Comparison of ENCODE assay signal across 18 cellular contexts in the genomic region with DNA sequence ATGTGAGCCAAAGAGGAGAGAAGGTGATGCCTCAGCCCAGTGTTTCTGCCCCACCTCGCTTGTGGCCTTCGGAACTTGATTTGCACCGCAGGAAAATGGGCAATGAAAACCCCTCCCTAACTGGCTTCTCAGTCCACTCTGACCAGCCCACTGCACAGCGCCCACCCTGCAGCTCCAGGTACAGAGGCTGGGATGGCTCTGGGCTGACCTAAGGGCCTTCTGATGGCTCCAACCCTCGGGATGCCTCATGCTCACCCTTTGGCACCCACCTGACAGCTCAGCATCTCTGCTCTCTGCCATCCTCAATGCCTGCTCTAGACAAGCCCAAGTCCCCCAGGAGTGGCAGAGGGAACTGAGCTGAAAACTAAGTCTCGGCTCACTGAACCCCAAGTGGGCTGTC. TPM values are rescaled to one million over a fixed set of nuclear protein-coding genes. Genes with fewer than 3 reads are reported as not detected.
"Had no signal": no experiment of that assay in that cellular context is flagged by ENCODE, and none has a peak within 500 bp of the region (broad histone marks: within the 10 kb centered on the region; RNA-seq: fewer than 3 reads in every experiment).

No MANE protein-coding gene starts in this region.

RNA-seq across cellular contexts. Expression of a gene that starts 36.2 kb away (rescaled TPM):
- total RNA-seq: glomerular endothelial cell; heart right ventricle; hepatocyte; kidney epithelial cell; left ventricle myocardium inferior; lower leg skin; lung microvascular endothelial cell; mesenteric fat pad; mucosa of gallbladder; naive thymus-derived CD8-positive, alpha-beta T cell; neural crest cell; osteocyte; posterior vena cava; psoas muscle; sigmoid colon; suprapubic skin; thoracic aorta; urinary bladder had no signal
- polyA plus RNA-seq: naive thymus-derived CD8-positive, alpha-beta T cell had no signal
